ENCODE assay signal across 8 cellular contexts in genomic region chr12:56224102-56224701, GRCh38. TPM values are rescaled to one million over a fixed set of nuclear protein-coding genes. Genes with fewer than 3 reads are reported as not detected.
A peak's percentile ranks its signal among the peaks of the same experiment; 100 is the strongest.
DNase-seq lines count a peak whose midpoint lies in the region; ATAC-seq and TF ChIP-seq lines count a peak whose summit lies in the region.

NABP2 (plus strand) TSS chr12:56224342; CDS start chr12:56224857, 515 bp downstream.

- TF ChIP-seq POLR2A in ovary (IDR thresholded peaks at IDR 0.05): peak; percentile 36
- peak in 1 of 2 donors; percentile 56 for TF ChIP-seq POLR2A in thyroid gland (IDR thresholded peaks at IDR 0.05)

- H3K27me3 ChIP-seq in ovary (no peaks in the 10 kb centered on the region), thyroid gland (no peaks in the 10 kb centered on the region)

- H3K4me3 ChIP-seq in ovary: peak within 1 kb of the TSS; percentile 68
- H3K4me3 ChIP-seq in thyroid gland (replicated peaks in 1 of 3): peak within 1 kb of the TSS; percentile 6 to 64 (median 57)

- H3K9me3 ChIP-seq in ovary (no peaks in the 10 kb centered on the region), thyroid gland (no peaks in the 10 kb centered on the region)

- peaks cover 5% of the 10 kb centered on the region for H3K4me1 ChIP-seq in ovary (ENCODE audit: insufficient read depth)
- peaks cover 27 to 36% of the 10 kb centered on the region in 2 donors for H3K4me1 ChIP-seq in thyroid gland

- H3K36me3 ChIP-seq in ovary: no peaks in the 10 kb centered on the region
- no peaks in the 10 kb centered on the region for H3K36me3 ChIP-seq in thyroid gland

- peak; percentile 73 for TF ChIP-seq CTCF in GM12872 (IDR thresholded peaks at IDR 0.05; ENCODE audit: insufficient read depth, low read depth, low read length)
- peak; percentile 84 to 98 (median 98) for TF ChIP-seq CTCF in ovary (IDR thresholded peaks at IDR 0.05)
- TF ChIP-seq CTCF in thyroid gland (IDR thresholded peaks at IDR 0.05): peak; percentile 87 to 97 (median 88)

- DNase-seq in NCI-H1105 (lab: John Stamatoyannopoulos, UW) (peak; percentile 85), SW 1271 (lab: John Stamatoyannopoulos, UW) (peak; percentile 95 to 98), head of caudate nucleus (peak; percentile 95 to 99 (median 98)), ovary (peak; percentile 97 to 99 (median 98)), thyroid gland (peak; percentile 99)
- DNase-seq in activated naive CD8-positive, alpha-beta T cell treated with anti-CD3 and anti-CD28 coated beads, Interleukin-2, amount 50 U/mL, for 16 hours (ENCODE audit: low read depth, low spot score): peak; percentile 89

- ATAC-seq in HG02642 (IDR thresholded peaks at IDR 0.05; ENCODE audit: poor library complexity, unreplicated experiment): peak; percentile 81

- 0 to 1% (median 0%) methylated on average over 31 to 41 of the region's 41 CpGs for WGBS in ovary, 3 donors
- 1 to 4% methylated on average over 10 to 33 of the region's 41 CpGs for WGBS in thyroid gland, 2 donors

- intact Hi-C loops in head of caudate nucleus (cut with DNase I): loop anchor here (2.0 to 5.0 kb wide), 3 partner anchors 33 to 97 kb away; partner anchors contain the start of genes ANKRD52 and ESYT1
- intact Hi-C loops in ovary (cut with DNase I): loop anchor here (2.0 to 10.0 kb wide), 3 partner anchors 67 to 105 kb away; partner anchors contain the start of genes ESYT1 (in 2 of the 4), MYL6 (in 1 of the 4) and ZC3H10 (in 1 of the 4)
- intact Hi-C loops in thyroid gland (cut with DNase I): loop anchor here (2.0 to 10.0 kb wide), 2 partner anchors 31 to 99 kb away; partner anchors contain the start of gene ESYT1

- peak within 1 kb of the TSS; percentile 73 to 75 for H3K27ac ChIP-seq in ovary
- peak within 1 kb of the TSS; percentile 39 to 69 (median 66) for H3K27ac ChIP-seq in thyroid gland

- peak; percentile 54 for TF ChIP-seq EP300 in ovary (IDR thresholded peaks at IDR 0.05)

RNA-seq across cellular contexts. Expression of gene NABP2, which starts in this region (rescaled TPM):
- total RNA-seq in ovary: 10 to 100 TPM; 19.8 to 43.7 (median 28.9) TPM
- 10 to 100 TPM; 25.0 to 37.5 TPM for polyA plus RNA-seq in ovary
- 10 to 100 TPM; 19.4 to 35.7 (median 31.4) TPM for total RNA-seq in thyroid gland

Comparison
In these comparisons a context has a peak if more than half of its experiments do, and no peak if none do; other contexts are left out.
1. Peak in every context shown above with its lines: DNase-seq, ATAC-seq, H3K4me3 ChIP-seq and H3K27ac ChIP-seq.